8 cellular contexts compared by ENCODE assay signal in genomic region chr19:12783226-12783848, GRCh38. TPM values are rescaled to one million over a fixed set of nuclear protein-coding genes. Genes with fewer than 3 reads are reported as not detected.
DNase-seq lines count a peak whose midpoint lies in the region; ATAC-seq and TF ChIP-seq lines count a peak whose summit lies in the region.

No MANE protein-coding gene starts in this region.

- H3K36me3 ChIP-seq in fibroblast of lung (ENCODE audit: control insufficient read depth, insufficient read depth, low read length) (no peaks in the 10 kb centered on the region), skeletal muscle tissue (ENCODE audit: control insufficient read depth in 3 of 3, insufficient read depth in 3 of 3, low read length in 3 of 3) (no peaks in the 10 kb centered on the region)

- ATAC-seq in HG03439 (IDR thresholded peaks at IDR 0.05; ENCODE audit: unreplicated experiment) (no peak), HG03095 (IDR thresholded peaks at IDR 0.05; ENCODE audit: unreplicated experiment) (no peak), HG03025 (IDR thresholded peaks at IDR 0.05; ENCODE audit: low FRiP score, unreplicated experiment) (no peak)

- H3K4me1 ChIP-seq in fibroblast of lung (ENCODE audit: control insufficient read depth, extremely low read depth, insufficient read depth, low read length) (peaks cover 46% of the 10 kb centered on the region), skeletal muscle tissue (ENCODE audit: control insufficient read depth in 3 of 3, insufficient read depth in 3 of 3, low read length in 3 of 3) (peaks cover 55 to 68% (median 64%) of the 10 kb centered on the region in 3 donors)

- TF ChIP-seq CTCF in WI38 (IDR thresholded peaks at IDR 0.05; ENCODE audit: low read depth, low read length) (no peak), fibroblast of lung (conservative IDR thresholded peaks at IDR 0.05 in 1 of 2, IDR thresholded peaks at IDR 0.05 in 1 of 2; ENCODE audit: low read depth in 1 of 2, low read length in 2 of 2) (no peak)

- H3K4me2 ChIP-seq in fibroblast of lung (ENCODE audit: extremely low read depth, insufficient read depth, low read length) = peak overlapping the region; percentile 94

- DNase-seq in fibroblast of lung (ENCODE audit: low read depth in 2 of 2) (no peak), H4 (ENCODE audit: low spot score) (no peak)

- no peaks in the 10 kb centered on the region for H3K79me2 ChIP-seq in fibroblast of lung (ENCODE audit: control insufficient read depth, insufficient read depth, low read length)

- no peaks in the 10 kb centered on the region for H4K20me1 ChIP-seq in fibroblast of lung (ENCODE audit: control insufficient read depth, extremely low read depth, insufficient read depth, low read length)

- H3K9ac ChIP-seq in fibroblast of lung (ENCODE audit: insufficient read depth, low read length) (peak overlapping the region; percentile 76), skeletal muscle tissue (ENCODE audit: low read depth in 1 of 3, low read length in 3 of 3) (peak overlapping the region; percentile 62 to 87 (median 74))

- TF ChIP-seq POLR2A in GM19193 (IDR thresholded peaks at IDR 0.05; ENCODE audit: extremely low read depth, insufficient read depth, insufficient read length) = peak; percentile 16

- H3K4me3 ChIP-seq in WI38 (ENCODE audit: low read depth, low read length) (peak overlapping the region; percentile 53), fibroblast of lung (replicated peaks in 1 of 4; ENCODE audit: control extremely low read depth in 1 of 4, insufficient read depth in 1 of 4, low read depth in 3 of 4, low read length in 4 of 4) (peak overlapping the region in 3 of 4 experiments; percentile 37 to 57 (median 39)), skeletal muscle tissue (ENCODE audit: low read length in 3 of 3) (peak overlapping the region in 2 of 3 donors; percentile 79 to 82)

- H3K9me3 ChIP-seq in fibroblast of lung (ENCODE audit: control insufficient read depth, insufficient read depth, low read depth, low read length) (no peaks in the 10 kb centered on the region), skeletal muscle tissue (ENCODE audit: control insufficient read depth in 3 of 3, low read length in 3 of 3) (no peaks in the 10 kb centered on the region)

- peak overlapping the region; percentile 88 for H3K27ac ChIP-seq in fibroblast of lung (ENCODE audit: insufficient read depth, low read length)
- peak overlapping the region; percentile 99 for H3K27ac ChIP-seq in skeletal muscle tissue (ENCODE audit: low read depth, low read length)

- H3K27me3 ChIP-seq in fibroblast of lung (ENCODE audit: control insufficient read depth, insufficient read depth, low read length) = no peaks in the 10 kb centered on the region
- H3K27me3 ChIP-seq in skeletal muscle tissue (ENCODE audit: control insufficient read depth in 3 of 3, insufficient read depth in 3 of 3, low read length in 3 of 3) = no peaks in the 10 kb centered on the region

- H2AFZ ChIP-seq in fibroblast of lung (ENCODE audit: low read length) = no peak overlapping the region

RNA-seq across cellular contexts. Expression of gene JUNB, which starts 7.9 kb away (rescaled TPM):
- total RNA-seq in fibroblast of lung (108 and 118 TPM in 2 replicates), skeletal muscle tissue (31.3 TPM)
- polyA plus RNA-seq in fibroblast of lung = 20.2 and 93.3 TPM in 2 replicates
- polyA plus RNA-seq in fibroblast of lung (2012) = 42.3 and 166 TPM in 2 replicates
- polyA minus RNA-seq in fibroblast of lung (ENCODE audit: low replicate concordance) = 11.2 and 12.8 TPM in 2 replicates
- total RNA-seq in H4 (2014; rRNA removed; shearing (Covaris generic)) = 55.7 and 71.3 TPM in 2 replicates

RNA-seq across cellular contexts. Expression of gene HOOK2, which starts 8.0 kb away (rescaled TPM):
- total RNA-seq in fibroblast of lung (16.4 and 26.6 TPM in 2 replicates), skeletal muscle tissue (13.6 TPM)
- polyA plus RNA-seq in fibroblast of lung = 6.6 TPM in 2 replicates
- 9.9 and 10.9 TPM in 2 replicates for polyA plus RNA-seq in fibroblast of lung (2012)
- 4.9 and 6.9 TPM in 2 replicates for polyA minus RNA-seq in fibroblast of lung (ENCODE audit: low replicate concordance)
- 8.6 and 13.0 TPM in 2 replicates for total RNA-seq in H4 (2014; rRNA removed; shearing (Covaris generic))

RNA-seq across cellular contexts. Expression of gene PRDX2, which starts 18.3 kb away (rescaled TPM):
- 166 and 228 TPM in 2 replicates for total RNA-seq in fibroblast of lung
- 186 and 294 TPM in 2 replicates for polyA plus RNA-seq in fibroblast of lung
- polyA plus RNA-seq in fibroblast of lung (2012) = 216 and 316 TPM in 2 replicates
- polyA minus RNA-seq in fibroblast of lung (ENCODE audit: low replicate concordance) = 512 and 667 TPM in 2 replicates
- total RNA-seq in skeletal muscle tissue = 207 TPM
- 6.1 and 6.7 TPM in 2 replicates for total RNA-seq in H4 (2014; rRNA removed; shearing (Covaris generic))

RNA-seq across cellular contexts. Expression of gene THSD8, which starts 18.5 kb away (rescaled TPM):
- 0.51 TPM in 1 of 2 replicates, not detected in the other for total RNA-seq in fibroblast of lung
- polyA plus RNA-seq in fibroblast of lung = 2.8 TPM in 1 of 2 replicates, not detected in the other
- polyA plus RNA-seq in fibroblast of lung (2012) = 6.9 and 25.0 TPM in 2 replicates
- 4.7 and 18.1 TPM in 2 replicates for polyA minus RNA-seq in fibroblast of lung (ENCODE audit: low replicate concordance)
- total RNA-seq in skeletal muscle tissue = not detected
- not detected in 2 replicates for total RNA-seq in H4 (2014; rRNA removed; shearing (Covaris generic))

RNA-seq across cellular contexts. Expression of gene RNASEH2A, which starts 23.0 kb away (rescaled TPM):
- total RNA-seq in fibroblast of lung (3.1 and 8.9 TPM in 2 replicates), skeletal muscle tissue (5.7 TPM)
- 14.3 and 51.3 TPM in 2 replicates for polyA plus RNA-seq in fibroblast of lung
- 9.5 and 31.1 TPM in 2 replicates for polyA plus RNA-seq in fibroblast of lung (2012)
- polyA minus RNA-seq in fibroblast of lung (ENCODE audit: low replicate concordance) = 3.1 and 26.3 TPM in 2 replicates
- total RNA-seq in H4 (2014; rRNA removed; shearing (Covaris generic)) = 74.2 and 92.1 TPM in 2 replicates

Comparison
In these comparisons a context has a peak if more than half of its experiments do, and no peak if none do; other contexts are left out.
1. RNA of gene PRDX2, which starts 18.3 kb away (total RNA-seq): 166 to 228 TPM in fibroblast of lung and 207 TPM in skeletal muscle tissue (single experiment); 6.1 to 6.7 TPM in H4; every median in the first group is over 10 times any median in the second.
2. Peak in every context shown above with its lines, with median percentiles within 50 percentile points of each other: H3K4me3 ChIP-seq.